In the genomic region with DNA sequence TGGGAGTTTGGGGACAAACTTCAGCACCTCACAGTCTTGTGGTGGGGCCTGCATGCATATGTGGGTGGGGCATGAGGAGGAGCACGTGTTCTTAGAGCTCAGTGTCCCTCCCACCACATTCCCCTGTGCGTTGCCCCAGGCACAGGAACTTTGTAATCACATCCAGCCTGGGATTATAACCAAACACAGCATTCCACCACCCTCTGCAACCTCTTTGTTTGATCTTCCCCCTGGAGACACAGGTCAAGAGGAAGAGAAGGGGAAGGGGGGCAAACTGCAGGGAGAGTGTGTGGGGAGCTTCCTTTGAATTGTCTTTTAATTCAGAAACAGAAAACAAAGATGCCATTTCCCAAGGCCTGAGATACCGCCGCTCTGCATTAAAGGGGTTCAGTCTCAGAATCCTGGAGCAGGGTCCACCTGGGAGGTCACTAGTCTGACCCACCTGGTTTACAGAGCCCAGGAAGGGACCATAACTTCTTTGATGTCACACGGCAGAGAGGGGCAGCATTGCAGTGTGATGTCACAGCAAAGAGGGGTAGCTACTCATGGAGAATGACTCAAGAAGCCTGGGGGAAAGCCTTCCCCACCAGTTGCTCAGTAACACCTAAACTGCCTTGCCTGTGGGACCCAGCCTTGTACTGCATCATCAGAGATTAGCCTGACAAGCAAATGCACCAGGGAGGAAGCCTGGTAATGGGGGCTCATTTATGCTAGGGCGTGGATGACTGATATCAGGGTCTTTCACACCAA, we compare ENCODE assay signal across 1 cellular context.
A peak's percentile ranks its signal among the peaks of the same experiment; 100 is the strongest.
TF ChIP-seq lines count a peak whose summit lies in the region.

No MANE protein-coding gene starts in this region.

TF ChIP-seq in HepG2, 621 proteins besides CTCF, POLR2A, EP300 and RAD21 (continued from another document and continues in another):
- TF ChIP-seq, protein P1, sequence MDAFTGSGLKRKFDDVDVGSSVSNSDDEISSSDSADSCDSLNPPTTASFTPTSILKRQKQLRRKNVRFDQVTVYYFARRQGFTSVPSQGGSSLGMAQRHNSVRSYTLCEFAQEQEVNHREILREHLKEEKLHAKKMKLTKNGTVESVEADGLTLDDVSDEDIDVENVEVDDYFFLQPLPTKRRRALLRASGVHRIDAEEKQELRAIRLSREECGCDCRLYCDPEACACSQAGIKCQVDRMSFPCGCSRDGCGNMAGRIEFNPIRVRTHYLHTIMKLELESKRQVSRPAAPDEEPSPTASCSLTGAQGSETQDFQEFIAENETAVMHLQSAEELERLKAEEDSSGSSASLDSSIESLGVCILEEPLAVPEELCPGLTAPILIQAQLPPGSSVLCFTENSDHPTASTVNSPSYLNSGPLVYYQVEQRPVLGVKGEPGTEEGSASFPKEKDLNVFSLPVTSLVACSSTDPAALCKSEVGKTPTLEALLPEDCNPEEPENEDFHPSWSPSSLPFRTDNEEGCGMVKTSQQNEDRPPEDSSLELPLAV (CRISPR knock-in tag; conservative IDR thresholded peaks at IDR 0.05; ENCODE audit: low read depth), result no peak
- TF ChIP-seq, protein P2, sequence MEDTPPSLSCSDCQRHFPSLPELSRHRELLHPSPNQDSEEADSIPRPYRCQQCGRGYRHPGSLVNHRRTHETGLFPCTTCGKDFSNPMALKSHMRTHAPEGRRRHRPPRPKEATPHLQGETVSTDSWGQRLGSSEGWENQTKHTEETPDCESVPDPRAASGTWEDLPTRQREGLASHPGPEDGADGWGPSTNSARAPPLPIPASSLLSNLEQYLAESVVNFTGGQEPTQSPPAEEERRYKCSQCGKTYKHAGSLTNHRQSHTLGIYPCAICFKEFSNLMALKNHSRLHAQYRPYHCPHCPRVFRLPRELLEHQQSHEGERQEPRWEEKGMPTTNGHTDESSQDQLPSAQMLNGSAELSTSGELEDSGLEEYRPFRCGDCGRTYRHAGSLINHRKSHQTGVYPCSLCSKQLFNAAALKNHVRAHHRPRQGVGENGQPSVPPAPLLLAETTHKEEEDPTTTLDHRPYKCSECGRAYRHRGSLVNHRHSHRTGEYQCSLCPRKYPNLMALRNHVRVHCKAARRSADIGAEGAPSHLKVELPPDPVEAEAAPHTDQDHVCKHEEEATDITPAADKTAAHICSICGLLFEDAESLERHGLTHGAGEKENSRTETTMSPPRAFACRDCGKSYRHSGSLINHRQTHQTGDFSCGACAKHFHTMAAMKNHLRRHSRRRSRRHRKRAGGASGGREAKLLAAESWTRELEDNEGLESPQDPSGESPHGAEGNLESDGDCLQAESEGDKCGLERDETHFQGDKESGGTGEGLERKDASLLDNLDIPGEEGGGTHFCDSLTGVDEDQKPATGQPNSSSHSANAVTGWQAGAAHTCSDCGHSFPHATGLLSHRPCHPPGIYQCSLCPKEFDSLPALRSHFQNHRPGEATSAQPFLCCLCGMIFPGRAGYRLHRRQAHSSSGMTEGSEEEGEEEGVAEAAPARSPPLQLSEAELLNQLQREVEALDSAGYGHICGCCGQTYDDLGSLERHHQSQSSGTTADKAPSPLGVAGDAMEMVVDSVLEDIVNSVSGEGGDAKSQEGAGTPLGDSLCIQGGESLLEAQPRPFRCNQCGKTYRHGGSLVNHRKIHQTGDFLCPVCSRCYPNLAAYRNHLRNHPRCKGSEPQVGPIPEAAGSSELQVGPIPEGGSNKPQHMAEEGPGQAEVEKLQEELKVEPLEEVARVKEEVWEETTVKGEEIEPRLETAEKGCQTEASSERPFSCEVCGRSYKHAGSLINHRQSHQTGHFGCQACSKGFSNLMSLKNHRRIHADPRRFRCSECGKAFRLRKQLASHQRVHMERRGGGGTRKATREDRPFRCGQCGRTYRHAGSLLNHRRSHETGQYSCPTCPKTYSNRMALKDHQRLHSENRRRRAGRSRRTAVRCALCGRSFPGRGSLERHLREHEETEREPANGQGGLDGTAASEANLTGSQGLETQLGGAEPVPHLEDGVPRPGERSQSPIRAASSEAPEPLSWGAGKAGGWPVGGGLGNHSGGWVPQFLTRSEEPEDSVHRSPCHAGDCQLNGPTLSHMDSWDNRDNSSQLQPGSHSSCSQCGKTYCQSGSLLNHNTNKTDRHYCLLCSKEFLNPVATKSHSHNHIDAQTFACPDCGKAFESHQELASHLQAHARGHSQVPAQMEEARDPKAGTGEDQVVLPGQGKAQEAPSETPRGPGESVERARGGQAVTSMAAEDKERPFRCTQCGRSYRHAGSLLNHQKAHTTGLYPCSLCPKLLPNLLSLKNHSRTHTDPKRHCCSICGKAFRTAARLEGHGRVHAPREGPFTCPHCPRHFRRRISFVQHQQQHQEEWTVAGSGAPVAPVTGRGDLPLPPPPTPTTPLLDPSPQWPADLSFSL (CRISPR knock-in tag; IDR thresholded peaks at IDR 0.05), result no peak
- TF ChIP-seq, protein P3, sequence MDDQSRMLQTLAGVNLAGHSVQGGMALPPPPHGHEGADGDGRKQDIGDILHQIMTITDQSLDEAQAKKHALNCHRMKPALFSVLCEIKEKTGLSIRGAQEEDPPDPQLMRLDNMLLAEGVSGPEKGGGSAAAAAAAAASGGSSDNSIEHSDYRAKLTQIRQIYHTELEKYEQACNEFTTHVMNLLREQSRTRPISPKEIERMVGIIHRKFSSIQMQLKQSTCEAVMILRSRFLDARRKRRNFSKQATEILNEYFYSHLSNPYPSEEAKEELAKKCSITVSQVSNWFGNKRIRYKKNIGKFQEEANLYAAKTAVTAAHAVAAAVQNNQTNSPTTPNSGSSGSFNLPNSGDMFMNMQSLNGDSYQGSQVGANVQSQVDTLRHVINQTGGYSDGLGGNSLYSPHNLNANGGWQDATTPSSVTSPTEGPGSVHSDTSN (CRISPR knock-in tag; IDR thresholded peaks at IDR 0.05; ENCODE audit: borderline replicate concordance), result no peak
- TF ChIP-seq PAF1 (CRISPR knock-in tag; IDR thresholded peaks at IDR 0.05) (no peak), SMAD3 (CRISPR knock-in tag; IDR thresholded peaks at IDR 0.05) (no peak), HCFC1 (IDR thresholded peaks at IDR 0.05; ENCODE audit: low read depth, low read length) (no peak), HDAC2 (CRISPR knock-in tag; IDR thresholded peaks at IDR 0.05) (peak; percentile 85), ZNF773 (CRISPR knock-in tag; IDR thresholded peaks at IDR 0.05; ENCODE audit: borderline replicate concordance) (no peak), ZBTB3 (CRISPR knock-in tag; IDR thresholded peaks at IDR 0.05; ENCODE audit: borderline replicate concordance, low read depth) (no peak), RELA (CRISPR knock-in tag; IDR thresholded peaks at IDR 0.05) (no peak), PLRG1 (conservative IDR thresholded peaks at IDR 0.05) (no peak), ZNF782 (CRISPR knock-in tag; IDR thresholded peaks at IDR 0.05; ENCODE audit: borderline replicate concordance) (0 out of 2 replicates have a peak, but pooled peaks have one; percentile 42), REL (CRISPR knock-in tag; conservative IDR thresholded peaks at IDR 0.05) (no peak), ZFYVE20 (CRISPR knock-in tag; IDR thresholded peaks at IDR 0.05; ENCODE audit: borderline replicate concordance, low read depth) (no peak), ARID2 (CRISPR knock-in tag; IDR thresholded peaks at IDR 0.05; ENCODE audit: borderline replicate concordance) (0 out of 2 replicates have a peak, but pooled peaks have one; percentile 57), ZNF30 (CRISPR knock-in tag; IDR thresholded peaks at IDR 0.05) (no peak), ZNF619 (CRISPR knock-in tag; IDR thresholded peaks at IDR 0.05) (peak; percentile 76; the same call in 1 of the 2 replicates), RAD51 (IDR thresholded peaks at IDR 0.05; ENCODE audit: borderline replicate concordance) (no peak), MXI1 (IDR thresholded peaks at IDR 0.05; ENCODE audit: borderline replicate concordance, low read depth, low read length) (peak; percentile 77; the same call in 1 of the 3 replicates), DMAP1 (CRISPR knock-in tag; IDR thresholded peaks at IDR 0.05) (peak; percentile 74), ZNF383 (CRISPR knock-in tag; IDR thresholded peaks at IDR 0.05; ENCODE audit: borderline replicate concordance) (no peak), NR3C1 (CRISPR knock-in tag; IDR thresholded peaks at IDR 0.05) (no peak), ZNF530 (CRISPR knock-in tag; IDR thresholded peaks at IDR 0.05; ENCODE audit: low read depth) (no peak), TEAD3 (CRISPR knock-in tag; optimal IDR thresholded peaks at IDR 0.05; ENCODE audit: borderline replicate concordance) (peak; percentile 97), DNMT3B (CRISPR knock-in tag; conservative IDR thresholded peaks at IDR 0.05) (0 out of 2 replicates have a peak, but pooled peaks have one; percentile 17), KLF9 (CRISPR knock-in tag; IDR thresholded peaks at IDR 0.05; ENCODE audit: low read depth) (0 out of 2 replicates have a peak, but pooled peaks have one; percentile 24), NRL (CRISPR knock-in tag; IDR thresholded peaks at IDR 0.05; ENCODE audit: borderline replicate concordance) (no peak)
- TF ChIP-seq, protein P4, sequence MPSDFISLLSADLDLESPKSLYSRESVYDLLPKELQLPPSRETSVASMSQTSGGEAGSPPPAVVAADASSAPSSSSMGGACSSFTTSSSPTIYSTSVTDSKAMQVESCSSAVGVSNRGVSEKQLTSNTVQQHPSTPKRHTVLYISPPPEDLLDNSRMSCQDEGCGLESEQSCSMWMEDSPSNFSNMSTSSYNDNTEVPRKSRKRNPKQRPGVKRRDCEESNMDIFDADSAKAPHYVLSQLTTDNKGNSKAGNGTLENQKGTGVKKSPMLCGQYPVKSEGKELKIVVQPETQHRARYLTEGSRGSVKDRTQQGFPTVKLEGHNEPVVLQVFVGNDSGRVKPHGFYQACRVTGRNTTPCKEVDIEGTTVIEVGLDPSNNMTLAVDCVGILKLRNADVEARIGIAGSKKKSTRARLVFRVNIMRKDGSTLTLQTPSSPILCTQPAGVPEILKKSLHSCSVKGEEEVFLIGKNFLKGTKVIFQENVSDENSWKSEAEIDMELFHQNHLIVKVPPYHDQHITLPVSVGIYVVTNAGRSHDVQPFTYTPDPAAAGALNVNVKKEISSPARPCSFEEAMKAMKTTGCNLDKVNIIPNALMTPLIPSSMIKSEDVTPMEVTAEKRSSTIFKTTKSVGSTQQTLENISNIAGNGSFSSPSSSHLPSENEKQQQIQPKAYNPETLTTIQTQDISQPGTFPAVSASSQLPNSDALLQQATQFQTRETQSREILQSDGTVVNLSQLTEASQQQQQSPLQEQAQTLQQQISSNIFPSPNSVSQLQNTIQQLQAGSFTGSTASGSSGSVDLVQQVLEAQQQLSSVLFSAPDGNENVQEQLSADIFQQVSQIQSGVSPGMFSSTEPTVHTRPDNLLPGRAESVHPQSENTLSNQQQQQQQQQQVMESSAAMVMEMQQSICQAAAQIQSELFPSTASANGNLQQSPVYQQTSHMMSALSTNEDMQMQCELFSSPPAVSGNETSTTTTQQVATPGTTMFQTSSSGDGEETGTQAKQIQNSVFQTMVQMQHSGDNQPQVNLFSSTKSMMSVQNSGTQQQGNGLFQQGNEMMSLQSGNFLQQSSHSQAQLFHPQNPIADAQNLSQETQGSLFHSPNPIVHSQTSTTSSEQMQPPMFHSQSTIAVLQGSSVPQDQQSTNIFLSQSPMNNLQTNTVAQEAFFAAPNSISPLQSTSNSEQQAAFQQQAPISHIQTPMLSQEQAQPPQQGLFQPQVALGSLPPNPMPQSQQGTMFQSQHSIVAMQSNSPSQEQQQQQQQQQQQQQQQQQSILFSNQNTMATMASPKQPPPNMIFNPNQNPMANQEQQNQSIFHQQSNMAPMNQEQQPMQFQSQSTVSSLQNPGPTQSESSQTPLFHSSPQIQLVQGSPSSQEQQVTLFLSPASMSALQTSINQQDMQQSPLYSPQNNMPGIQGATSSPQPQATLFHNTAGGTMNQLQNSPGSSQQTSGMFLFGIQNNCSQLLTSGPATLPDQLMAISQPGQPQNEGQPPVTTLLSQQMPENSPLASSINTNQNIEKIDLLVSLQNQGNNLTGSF (CRISPR knock-in tag; IDR thresholded peaks at IDR 0.05), result no peak
- TF ChIP-seq, protein P5, sequence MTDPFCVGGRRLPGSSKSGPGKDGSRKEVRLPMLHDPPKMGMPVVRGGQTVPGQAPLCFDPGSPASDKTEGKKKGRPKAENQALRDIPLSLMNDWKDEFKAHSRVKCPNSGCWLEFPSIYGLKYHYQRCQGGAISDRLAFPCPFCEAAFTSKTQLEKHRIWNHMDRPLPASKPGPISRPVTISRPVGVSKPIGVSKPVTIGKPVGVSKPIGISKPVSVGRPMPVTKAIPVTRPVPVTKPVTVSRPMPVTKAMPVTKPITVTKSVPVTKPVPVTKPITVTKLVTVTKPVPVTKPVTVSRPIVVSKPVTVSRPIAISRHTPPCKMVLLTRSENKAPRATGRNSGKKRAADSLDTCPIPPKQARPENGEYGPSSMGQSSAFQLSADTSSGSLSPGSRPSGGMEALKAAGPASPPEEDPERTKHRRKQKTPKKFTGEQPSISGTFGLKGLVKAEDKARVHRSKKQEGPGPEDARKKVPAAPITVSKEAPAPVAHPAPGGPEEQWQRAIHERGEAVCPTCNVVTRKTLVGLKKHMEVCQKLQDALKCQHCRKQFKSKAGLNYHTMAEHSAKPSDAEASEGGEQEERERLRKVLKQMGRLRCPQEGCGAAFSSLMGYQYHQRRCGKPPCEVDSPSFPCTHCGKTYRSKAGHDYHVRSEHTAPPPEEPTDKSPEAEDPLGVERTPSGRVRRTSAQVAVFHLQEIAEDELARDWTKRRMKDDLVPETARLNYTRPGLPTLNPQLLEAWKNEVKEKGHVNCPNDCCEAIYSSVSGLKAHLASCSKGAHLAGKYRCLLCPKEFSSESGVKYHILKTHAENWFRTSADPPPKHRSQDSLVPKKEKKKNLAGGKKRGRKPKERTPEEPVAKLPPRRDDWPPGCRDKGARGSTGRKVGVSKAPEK (CRISPR knock-in tag; IDR thresholded peaks at IDR 0.05; ENCODE audit: borderline replicate concordance), result no peak
- TF ChIP-seq, protein P6, sequence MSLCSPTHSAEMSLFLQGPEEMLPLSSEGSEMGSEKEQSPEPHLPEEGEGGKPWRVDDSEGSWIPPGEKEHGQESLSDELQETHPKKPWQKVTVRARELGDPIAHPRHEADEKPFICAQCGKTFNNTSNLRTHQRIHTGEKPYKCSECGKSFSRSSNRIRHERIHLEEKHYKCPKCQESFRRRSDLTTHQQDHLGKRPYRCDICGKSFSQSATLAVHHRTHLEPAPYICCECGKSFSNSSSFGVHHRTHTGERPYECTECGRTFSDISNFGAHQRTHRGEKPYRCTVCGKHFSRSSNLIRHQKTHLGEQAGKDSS (CRISPR knock-in tag; IDR thresholded peaks at IDR 0.05; ENCODE audit: borderline replicate concordance, low read depth), result 0 out of 2 replicates have a peak, but pooled peaks have one; percentile 31
- TF ChIP-seq, protein P7, sequence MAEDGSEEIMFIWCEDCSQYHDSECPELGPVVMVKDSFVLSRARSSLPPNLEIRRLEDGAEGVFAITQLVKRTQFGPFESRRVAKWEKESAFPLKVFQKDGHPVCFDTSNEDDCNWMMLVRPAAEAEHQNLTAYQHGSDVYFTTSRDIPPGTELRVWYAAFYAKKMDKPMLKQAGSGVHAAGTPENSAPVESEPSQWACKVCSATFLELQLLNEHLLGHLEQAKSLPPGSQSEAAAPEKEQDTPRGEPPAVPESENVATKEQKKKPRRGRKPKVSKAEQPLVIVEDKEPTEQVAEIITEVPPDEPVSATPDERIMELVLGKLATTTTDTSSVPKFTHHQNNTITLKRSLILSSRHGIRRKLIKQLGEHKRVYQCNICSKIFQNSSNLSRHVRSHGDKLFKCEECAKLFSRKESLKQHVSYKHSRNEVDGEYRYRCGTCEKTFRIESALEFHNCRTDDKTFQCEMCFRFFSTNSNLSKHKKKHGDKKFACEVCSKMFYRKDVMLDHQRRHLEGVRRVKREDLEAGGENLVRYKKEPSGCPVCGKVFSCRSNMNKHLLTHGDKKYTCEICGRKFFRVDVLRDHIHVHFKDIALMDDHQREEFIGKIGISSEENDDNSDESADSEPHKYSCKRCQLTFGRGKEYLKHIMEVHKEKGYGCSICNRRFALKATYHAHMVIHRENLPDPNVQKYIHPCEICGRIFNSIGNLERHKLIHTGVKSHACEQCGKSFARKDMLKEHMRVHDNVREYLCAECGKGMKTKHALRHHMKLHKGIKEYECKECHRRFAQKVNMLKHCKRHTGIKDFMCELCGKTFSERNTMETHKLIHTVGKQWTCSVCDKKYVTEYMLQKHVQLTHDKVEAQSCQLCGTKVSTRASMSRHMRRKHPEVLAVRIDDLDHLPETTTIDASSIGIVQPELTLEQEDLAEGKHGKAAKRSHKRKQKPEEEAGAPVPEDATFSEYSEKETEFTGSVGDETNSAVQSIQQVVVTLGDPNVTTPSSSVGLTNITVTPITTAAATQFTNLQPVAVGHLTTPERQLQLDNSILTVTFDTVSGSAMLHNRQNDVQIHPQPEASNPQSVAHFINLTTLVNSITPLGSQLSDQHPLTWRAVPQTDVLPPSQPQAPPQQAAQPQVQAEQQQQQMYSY (CRISPR knock-in tag; IDR thresholded peaks at IDR 0.05), result no peak
